In the genomic region with DNA sequence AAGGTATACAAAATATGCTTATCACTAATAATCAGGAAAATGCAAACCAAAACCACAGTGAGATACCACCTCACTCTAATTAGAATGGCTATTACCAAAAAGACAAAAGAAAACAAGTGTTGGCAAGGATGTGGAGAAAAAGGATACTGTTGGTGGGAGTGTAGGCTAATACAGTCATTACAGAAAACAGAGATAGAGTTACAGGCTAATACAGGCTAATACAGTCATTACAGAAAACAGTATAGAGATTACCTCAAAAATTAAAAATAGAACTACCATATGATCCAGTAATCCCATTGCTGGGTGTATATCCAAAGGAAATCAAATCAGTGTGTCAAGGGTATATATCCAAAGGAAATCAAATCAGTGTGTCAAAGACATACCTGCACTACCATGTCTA, we compare ENCODE assay signal across 33 cellular contexts.
DNase-seq lines count a peak whose midpoint lies in the region; ATAC-seq, FAIRE-seq and TF ChIP-seq lines count a peak whose summit lies in the region.
"Had no signal": no experiment of that assay in that cellular context is flagged by ENCODE, and none has a peak within 500 bp of the region (broad histone marks: within the 10 kb centered on the region; RNA-seq: fewer than 3 reads in every experiment).

No MANE protein-coding gene starts in this region.

- no peaks in the 10 kb centered on the region for H3K27me3 ChIP-seq in GM12878 (replicated peaks in 1 of 2; ENCODE audit: control insufficient read depth in 2 of 2, insufficient read depth in 2 of 2, low read length in 1 of 2)
- H3K27me3 ChIP-seq in psoas muscle (ENCODE audit: insufficient read depth in 3 of 3, low read length in 2 of 3): no peaks in the 10 kb centered on the region
- no peaks in the 10 kb centered on the region for H3K27me3 ChIP-seq in gastrocnemius medialis
- H3K27me3 ChIP-seq: BE2C; BLaER1; BLaER1 treated with 17β-estradiol and CSF1 and Interleukin-3, amounts not matched to agents 10 nM and 100 nM had no signal

- DNase-seq in GM12878 (ENCODE audit: low read depth, low spot score) (no peak), psoas muscle (no peak), gastrocnemius medialis (no peak), hippocampal formation (lab: John Stamatoyannopoulos, UW) (no peak)
- DNase-seq in activated naive CD4-positive, alpha-beta T cell (lab: John Stamatoyannopoulos, UW): no peak
- DNase-seq in activated CD4-positive, alpha-beta T cell treated with anti-CD3 and anti-CD28 coated beads for 4 hours: no peak
- DNase-seq: 8988T; ACHN; AML-193; BE2C; C1 segment of cervical spinal cord; Caco-2; Calu3; CD4-positive, alpha-beta memory T cell; CD4-positive, alpha-beta T cell; CD4-positive, CD25-positive, alpha-beta regulatory T cell; CD8-positive, alpha-beta memory T cell; CD8-positive, alpha-beta T cell; COR-L47; DMS 273 treated with DMSO at 0.1 percent for 48 hours; DMS153; DMS53; DMS79; DMS79 treated with DMSO at 0.1 percent for 48 hours; DND-41; EL had no signal

- intact Hi-C loops in GM12878 (cut with micrococcal nuclease; ENCODE audit: unreplicated experiment) (no loop called here), psoas muscle (cut with DNase I) (no loop called here), gastrocnemius medialis (cut with DNase I; ENCODE audit: low total_unique reads) (no loop called here)

- FAIRE-seq in GM12878 (lab: Jason Lieb, UNC): no peak
- FAIRE-seq: A204.1, A549, D721Med had no signal

- TF ChIP-seq POLR2A in GM12878 (IDR thresholded peaks at IDR 0.05; ENCODE audit: low read depth, low read length) (no peak), gastrocnemius medialis (IDR thresholded peaks at IDR 0.05) (no peak)

- no peaks in the 10 kb centered on the region for H4K20me1 ChIP-seq in GM12878 (ENCODE audit: control insufficient read depth, insufficient read depth)
- H4K20me1 ChIP-seq: BLaER1; BLaER1 treated with 17β-estradiol and CSF1 and Interleukin-3, amounts not matched to agents 10 nM and 100 nM had no signal

- no peak overlapping the region for H3K27ac ChIP-seq in GM12878 (ENCODE audit: control insufficient read depth, insufficient read depth)
- peak overlapping the region; percentile 38 for H3K27ac ChIP-seq in psoas muscle
- H3K27ac ChIP-seq in gastrocnemius medialis: no peak overlapping the region
- H3K27ac ChIP-seq: 22Rv1; A549; BLaER1; BLaER1 treated with 17β-estradiol and CSF1 and Interleukin-3, amounts not matched to agents 10 nM and 100 nM; C4-2B had no signal

- SMC1A ChIA-PET in GM12878 (lab: Charles Lee; ENCODE audit: uncharacterized antibody, unreplicated experiment): interaction anchor here (1.0 to 1.4 kb wide), 2 partner anchors 30 to 60 kb away, joined by 3 to 4 read pairs; no protein-coding TSS in a partner anchor

- H3K4me3 ChIP-seq in GM12878: no peak overlapping the region
- H3K4me3 ChIP-seq in psoas muscle: no peak overlapping the region
- no peak overlapping the region for H3K4me3 ChIP-seq in gastrocnemius medialis
- H3K4me3 ChIP-seq: A549; BLaER1; BLaER1 treated with 17β-estradiol and CSF1 and Interleukin-3, amounts not matched to agents 10 nM and 100 nM had no signal

- CTCF ChIA-PET in GM12878 (lab: Yijun Ruan, JAX): interaction anchor here (1.5 kb wide), 1 partner anchor 15 kb away, joined by 3 read pairs; no protein-coding TSS in a partner anchor

- ATAC-seq in GM12878 (peak; percentile 66), psoas muscle (peak in 3 of 4 donors; percentile 39 to 76 (median 71)), gastrocnemius medialis (peak; percentile 49 to 50)
- ATAC-seq: A549; CD8-positive, alpha-beta T cell had no signal

- H3K9me3 ChIP-seq in GM12878 (replicated peaks; ENCODE audit: control insufficient read depth, insufficient read depth, low read length) (no peaks in the 10 kb centered on the region; the same call in 2 of the 3 replicates), psoas muscle (peaks cover 4% of the 10 kb centered on the region), gastrocnemius medialis (no peaks in the 10 kb centered on the region)
- H3K9me3 ChIP-seq: A549, BE2C, BLaER1, Caco-2 had no signal

- TF ChIP-seq RAD21 in GM12878 (IDR thresholded peaks at IDR 0.05; ENCODE audit: insufficient read depth, low read depth, low read length): no peak

- H3K36me3 ChIP-seq in GM12878 (ENCODE audit: control insufficient read depth in 2 of 2, insufficient read depth in 2 of 2, low read length in 1 of 2) (no peaks in the 10 kb centered on the region), psoas muscle (ENCODE audit: insufficient read depth in 1 of 2, low read depth in 1 of 2) (no peaks in the 10 kb centered on the region), gastrocnemius medialis (no peaks in the 10 kb centered on the region)
- H3K36me3 ChIP-seq: BE2C; BLaER1; BLaER1 treated with 17β-estradiol and CSF1 and Interleukin-3, amounts not matched to agents 10 nM and 100 nM had no signal

- H3K4me1 ChIP-seq in GM12878 (ENCODE audit: control insufficient read depth, insufficient read depth, low read length) (no peaks in the 10 kb centered on the region), psoas muscle (peaks cover 12% of the 10 kb centered on the region), gastrocnemius medialis (peaks cover 17 to 23% of the 10 kb centered on the region in 2 donors)
- H3K4me1 ChIP-seq: A549, BE2C, BLaER1, Caco-2 had no signal

- no peak overlapping the region for H3K4me2 ChIP-seq in GM12878 (ENCODE audit: control insufficient read depth, insufficient read depth)
- H3K4me2 ChIP-seq: A549; BLaER1; BLaER1 treated with 17β-estradiol and CSF1 and Interleukin-3, amounts not matched to agents 10 nM and 100 nM had no signal

- no TSS peak for BruUV-seq in GM12878 (replicated peaks; lab: Mats Ljungman, UMichigan)

- no peak overlapping the region for H2AFZ ChIP-seq in GM12878 (ENCODE audit: control insufficient read depth, low read depth, low read length)

- TF ChIP-seq CTCF in GM12878 (IDR thresholded peaks at IDR 0.05 in 2 of 3, conservative IDR thresholded peaks at IDR 0.05 in 1 of 3; ENCODE audit: control insufficient read depth in 2 of 3, extremely low read depth in 1 of 3, insufficient read depth in 1 of 3, low read depth in 3 of 3, low read length in 3 of 3): no peak
- TF ChIP-seq CTCF in psoas muscle (IDR thresholded peaks at IDR 0.05): no peak
- TF ChIP-seq CTCF in gastrocnemius medialis (IDR thresholded peaks at IDR 0.05 in 4 of 5, conservative IDR thresholded peaks at IDR 0.05 in 1 of 5): no peak

- H3K79me2 ChIP-seq in GM12878 (ENCODE audit: control insufficient read depth, insufficient read depth, low read length): no peaks in the 10 kb centered on the region

- no peak overlapping the region for H3K9ac ChIP-seq in GM12878 (ENCODE audit: control insufficient read depth, insufficient read depth, low read length)
- H3K9ac ChIP-seq: BLaER1; BLaER1 treated with 17β-estradiol and CSF1 and Interleukin-3, amounts not matched to agents 10 nM and 100 nM had no signal

- no peak for TF ChIP-seq EP300 in GM12878 (IDR thresholded peaks at IDR 0.05; ENCODE audit: borderline replicate concordance in 1 of 2, control insufficient read depth in 1 of 2, low read depth in 2 of 2, low read length in 2 of 2)

- RAD21 ChIA-PET in GM12878 (lab: Charles Lee; ENCODE audit: unreplicated experiment): interaction anchor here (1.4 kb wide), 1 partner anchor 236 kb away, joined by 4 read pairs; no protein-coding TSS in a partner anchor

- in situ Hi-C loops in GM12878 (cut with MboI) (no loop called here), gastrocnemius medialis (cut with MboI; ENCODE audit: low sequenced_read_pairs in 4 of 4) (no loop called here)

- POLR2A ChIA-PET in GM12878 (lab: Charles Lee): interaction anchor here (0.9 to 1.3 kb wide), 3 partner anchors 10 to 244 kb away, joined by 3 to 7 read pairs (median 3); no protein-coding TSS in a partner anchor

TF ChIP-seq in GM12878, 131 proteins besides CTCF, POLR2A, EP300 and RAD21:
- peak in 1 of 2 experiments; percentile 33; a peak in 2 of 4 replicates for TF ChIP-seq IKZF2 (IDR thresholded peaks at IDR 0.05)
- no peak for TF ChIP-seq E2F4 (IDR thresholded peaks at IDR 0.05; ENCODE audit: low read depth, low read length)
- TF ChIP-seq ETV6 (conservative IDR thresholded peaks at IDR 0.05 in 1 of 2, IDR thresholded peaks at IDR 0.05 in 1 of 2; ENCODE audit: borderline replicate concordance in 1 of 2, low read depth in 1 of 2): no peak
- TF ChIP-seq MTA2 (IDR thresholded peaks at IDR 0.05; ENCODE audit: low read depth): peak; percentile 55; the same call in 1 of the 2 replicates
- TF ChIP-seq FOS (IDR thresholded peaks at IDR 0.05; ENCODE audit: borderline replicate concordance, extremely low read depth, insufficient read length): no peak
- peak; percentile 79 for TF ChIP-seq JUNB (IDR thresholded peaks at IDR 0.05)
